In the genomic region with DNA sequence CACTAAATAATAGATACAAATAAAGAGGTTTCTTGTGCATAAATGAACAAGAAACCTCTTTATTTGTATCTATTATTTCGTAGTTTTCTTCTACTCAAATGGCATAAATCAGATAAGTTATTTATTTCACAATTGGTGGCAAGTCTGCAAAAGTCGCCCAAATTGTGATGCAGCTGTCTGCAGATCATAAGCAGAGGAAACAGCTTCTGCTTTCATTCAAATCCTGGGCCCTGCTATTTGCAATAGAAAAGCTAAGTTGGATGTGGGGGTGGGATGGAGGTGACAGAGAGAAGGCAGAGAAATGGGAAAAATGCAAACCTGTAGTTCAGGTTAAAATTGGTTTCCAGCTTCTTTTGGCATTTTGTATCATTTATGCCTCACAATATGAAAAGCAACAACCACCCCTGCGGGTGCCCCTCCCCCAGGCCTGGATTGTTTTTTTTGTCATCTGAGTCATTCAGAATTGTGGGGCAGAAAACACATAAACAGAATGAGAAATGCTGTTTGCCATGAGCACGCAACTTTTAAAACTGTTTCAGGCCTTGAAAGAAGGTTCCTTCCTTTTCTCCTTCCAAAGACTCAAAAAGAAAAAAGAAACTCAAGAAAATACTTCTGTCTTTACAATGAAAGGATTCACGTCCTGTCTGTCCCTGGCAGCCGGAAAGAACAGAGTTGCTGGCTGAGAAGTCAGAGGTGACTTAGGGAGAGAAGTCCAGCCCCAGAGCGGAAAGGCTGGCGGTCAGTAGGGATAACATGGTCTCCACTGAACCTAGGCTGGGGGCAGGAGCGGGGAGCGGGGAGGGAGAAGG, we compare ENCODE assay signal across 1 cellular context.
TF ChIP-seq lines count a peak whose summit lies in the region.

No MANE protein-coding gene starts in this region.

TF ChIP-seq in K562, 482 proteins besides CTCF, POLR2A, EP300 and RAD21 (continued from another document and continues in another):
- TF ChIP-seq, protein P1, sequence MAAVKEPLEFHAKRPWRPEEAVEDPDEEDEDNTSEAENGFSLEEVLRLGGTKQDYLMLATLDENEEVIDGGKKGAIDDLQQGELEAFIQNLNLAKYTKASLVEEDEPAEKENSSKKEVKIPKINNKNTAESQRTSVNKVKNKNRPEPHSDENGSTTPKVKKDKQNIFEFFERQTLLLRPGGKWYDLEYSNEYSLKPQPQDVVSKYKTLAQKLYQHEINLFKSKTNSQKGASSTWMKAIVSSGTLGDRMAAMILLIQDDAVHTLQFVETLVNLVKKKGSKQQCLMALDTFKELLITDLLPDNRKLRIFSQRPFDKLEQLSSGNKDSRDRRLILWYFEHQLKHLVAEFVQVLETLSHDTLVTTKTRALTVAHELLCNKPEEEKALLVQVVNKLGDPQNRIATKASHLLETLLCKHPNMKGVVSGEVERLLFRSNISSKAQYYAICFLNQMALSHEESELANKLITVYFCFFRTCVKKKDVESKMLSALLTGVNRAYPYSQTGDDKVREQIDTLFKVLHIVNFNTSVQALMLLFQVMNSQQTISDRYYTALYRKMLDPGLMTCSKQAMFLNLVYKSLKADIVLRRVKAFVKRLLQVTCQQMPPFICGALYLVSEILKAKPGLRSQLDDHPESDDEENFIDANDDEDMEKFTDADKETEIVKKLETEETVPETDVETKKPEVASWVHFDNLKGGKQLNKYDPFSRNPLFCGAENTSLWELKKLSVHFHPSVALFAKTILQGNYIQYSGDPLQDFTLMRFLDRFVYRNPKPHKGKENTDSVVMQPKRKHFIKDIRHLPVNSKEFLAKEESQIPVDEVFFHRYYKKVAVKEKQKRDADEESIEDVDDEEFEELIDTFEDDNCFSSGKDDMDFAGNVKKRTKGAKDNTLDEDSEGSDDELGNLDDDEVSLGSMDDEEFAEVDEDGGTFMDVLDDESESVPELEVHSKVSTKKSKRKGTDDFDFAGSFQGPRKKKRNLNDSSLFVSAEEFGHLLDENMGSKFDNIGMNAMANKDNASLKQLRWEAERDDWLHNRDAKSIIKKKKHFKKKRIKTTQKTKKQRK (IDR thresholded peaks at IDR 0.05; ENCODE audit: borderline replicate concordance, low read depth, low read length), result no peak
- TF ChIP-seq ETV5 (CRISPR knock-in tag; IDR thresholded peaks at IDR 0.05; ENCODE audit: low read depth), result no peak
- TF ChIP-seq EHMT2 (IDR thresholded peaks at IDR 0.05), result no peak
- TF ChIP-seq NCOA6 (IDR thresholded peaks at IDR 0.05), result 0 out of 2 replicates have a peak, but pooled peaks have one; percentile 16
- TF ChIP-seq CC2D1A (IDR thresholded peaks at IDR 0.05), result 0 out of 2 replicates have a peak, but pooled peaks have one; percentile 10
- no peak for TF ChIP-seq SRSF7 (optimal IDR thresholded peaks at IDR 0.05; ENCODE audit: low read depth, low read length)
- TF ChIP-seq, protein P2, sequence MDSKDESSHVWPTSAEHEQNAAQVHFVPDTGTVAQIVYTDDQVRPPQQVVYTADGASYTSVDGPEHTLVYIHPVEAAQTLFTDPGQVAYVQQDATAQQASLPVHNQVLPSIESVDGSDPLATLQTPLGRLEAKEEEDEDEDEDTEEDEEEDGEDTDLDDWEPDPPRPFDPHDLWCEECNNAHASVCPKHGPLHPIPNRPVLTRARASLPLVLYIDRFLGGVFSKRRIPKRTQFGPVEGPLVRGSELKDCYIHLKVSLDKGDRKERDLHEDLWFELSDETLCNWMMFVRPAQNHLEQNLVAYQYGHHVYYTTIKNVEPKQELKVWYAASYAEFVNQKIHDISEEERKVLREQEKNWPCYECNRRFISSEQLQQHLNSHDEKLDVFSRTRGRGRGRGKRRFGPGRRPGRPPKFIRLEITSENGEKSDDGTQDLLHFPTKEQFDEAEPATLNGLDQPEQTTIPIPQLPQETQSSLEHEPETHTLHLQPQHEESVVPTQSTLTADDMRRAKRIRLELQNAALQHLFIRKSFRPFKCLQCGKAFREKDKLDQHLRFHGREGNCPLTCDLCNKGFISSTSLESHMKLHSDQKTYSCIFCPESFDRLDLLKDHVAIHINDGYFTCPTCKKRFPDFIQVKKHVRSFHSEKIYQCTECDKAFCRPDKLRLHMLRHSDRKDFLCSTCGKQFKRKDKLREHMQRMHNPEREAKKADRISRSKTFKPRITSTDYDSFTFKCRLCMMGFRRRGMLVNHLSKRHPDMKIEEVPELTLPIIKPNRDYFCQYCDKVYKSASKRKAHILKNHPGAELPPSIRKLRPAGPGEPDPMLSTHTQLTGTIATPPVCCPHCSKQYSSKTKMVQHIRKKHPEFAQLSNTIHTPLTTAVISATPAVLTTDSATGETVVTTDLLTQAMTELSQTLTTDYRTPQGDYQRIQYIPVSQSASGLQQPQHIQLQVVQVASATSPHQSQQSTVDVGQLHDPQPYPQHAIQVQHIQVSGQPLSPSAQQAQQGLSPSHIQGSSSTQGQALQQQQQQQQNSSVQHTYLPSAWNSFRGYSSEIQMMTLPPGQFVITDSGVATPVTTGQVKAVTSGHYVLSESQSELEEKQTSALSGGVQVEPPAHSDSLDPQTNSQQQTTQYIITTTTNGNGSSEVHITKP (IDR thresholded peaks at IDR 0.05; ENCODE audit: partially characterized antibody), result no peak
- TF ChIP-seq RBM25 (IDR thresholded peaks at IDR 0.05; ENCODE audit: low read depth, low read length, severe bottlenecking), result no peak
- no peak for TF ChIP-seq PURB (CRISPR knock-in tag; IDR thresholded peaks at IDR 0.05; ENCODE audit: low read depth)
- TF ChIP-seq TEAD4 (IDR thresholded peaks at IDR 0.05; ENCODE audit: low read length), result no peak
- TF ChIP-seq TEAD4 (CRISPR knock-in tag; IDR thresholded peaks at IDR 0.05; ENCODE audit: borderline replicate concordance), result no peak
- no peak for TF ChIP-seq CBX8 (IDR thresholded peaks at IDR 0.05; ENCODE audit: borderline replicate concordance, extremely low read depth, low read depth, low read length, poor library complexity, severe bottlenecking)
- no peak for TF ChIP-seq TCF3 (CRISPR knock-in tag; IDR thresholded peaks at IDR 0.05)
- no peak for TF ChIP-seq SMAD1 (IDR thresholded peaks at IDR 0.05; ENCODE audit: low read depth, low read length, partially characterized antibody)
- TF ChIP-seq, protein P3, sequence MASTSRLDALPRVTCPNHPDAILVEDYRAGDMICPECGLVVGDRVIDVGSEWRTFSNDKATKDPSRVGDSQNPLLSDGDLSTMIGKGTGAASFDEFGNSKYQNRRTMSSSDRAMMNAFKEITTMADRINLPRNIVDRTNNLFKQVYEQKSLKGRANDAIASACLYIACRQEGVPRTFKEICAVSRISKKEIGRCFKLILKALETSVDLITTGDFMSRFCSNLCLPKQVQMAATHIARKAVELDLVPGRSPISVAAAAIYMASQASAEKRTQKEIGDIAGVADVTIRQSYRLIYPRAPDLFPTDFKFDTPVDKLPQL (IDR thresholded peaks at IDR 0.05; ENCODE audit: extremely low read depth, insufficient read length), result no peak
- TF ChIP-seq GATAD2B (IDR thresholded peaks at IDR 0.05; ENCODE audit: borderline replicate concordance), result no peak
- no peak for TF ChIP-seq ZNF263 (CRISPR knock-in tag; IDR thresholded peaks at IDR 0.05; ENCODE audit: borderline replicate concordance)
- no peak for TF ChIP-seq NR2C1 (IDR thresholded peaks at IDR 0.05)
- TF ChIP-seq NR2C1 (tag; IDR thresholded peaks at IDR 0.05), result 0 out of 2 replicates have a peak, but pooled peaks have one; percentile 15
- TF ChIP-seq DMBX1 (CRISPR knock-in tag; IDR thresholded peaks at IDR 0.05; ENCODE audit: borderline replicate concordance), result 0 out of 2 replicates have a peak, but pooled peaks have one; percentile 35
- no peak for TF ChIP-seq KAT2B (IDR thresholded peaks at IDR 0.05; ENCODE audit: low read depth, low read length)
- TF ChIP-seq, protein P4, sequence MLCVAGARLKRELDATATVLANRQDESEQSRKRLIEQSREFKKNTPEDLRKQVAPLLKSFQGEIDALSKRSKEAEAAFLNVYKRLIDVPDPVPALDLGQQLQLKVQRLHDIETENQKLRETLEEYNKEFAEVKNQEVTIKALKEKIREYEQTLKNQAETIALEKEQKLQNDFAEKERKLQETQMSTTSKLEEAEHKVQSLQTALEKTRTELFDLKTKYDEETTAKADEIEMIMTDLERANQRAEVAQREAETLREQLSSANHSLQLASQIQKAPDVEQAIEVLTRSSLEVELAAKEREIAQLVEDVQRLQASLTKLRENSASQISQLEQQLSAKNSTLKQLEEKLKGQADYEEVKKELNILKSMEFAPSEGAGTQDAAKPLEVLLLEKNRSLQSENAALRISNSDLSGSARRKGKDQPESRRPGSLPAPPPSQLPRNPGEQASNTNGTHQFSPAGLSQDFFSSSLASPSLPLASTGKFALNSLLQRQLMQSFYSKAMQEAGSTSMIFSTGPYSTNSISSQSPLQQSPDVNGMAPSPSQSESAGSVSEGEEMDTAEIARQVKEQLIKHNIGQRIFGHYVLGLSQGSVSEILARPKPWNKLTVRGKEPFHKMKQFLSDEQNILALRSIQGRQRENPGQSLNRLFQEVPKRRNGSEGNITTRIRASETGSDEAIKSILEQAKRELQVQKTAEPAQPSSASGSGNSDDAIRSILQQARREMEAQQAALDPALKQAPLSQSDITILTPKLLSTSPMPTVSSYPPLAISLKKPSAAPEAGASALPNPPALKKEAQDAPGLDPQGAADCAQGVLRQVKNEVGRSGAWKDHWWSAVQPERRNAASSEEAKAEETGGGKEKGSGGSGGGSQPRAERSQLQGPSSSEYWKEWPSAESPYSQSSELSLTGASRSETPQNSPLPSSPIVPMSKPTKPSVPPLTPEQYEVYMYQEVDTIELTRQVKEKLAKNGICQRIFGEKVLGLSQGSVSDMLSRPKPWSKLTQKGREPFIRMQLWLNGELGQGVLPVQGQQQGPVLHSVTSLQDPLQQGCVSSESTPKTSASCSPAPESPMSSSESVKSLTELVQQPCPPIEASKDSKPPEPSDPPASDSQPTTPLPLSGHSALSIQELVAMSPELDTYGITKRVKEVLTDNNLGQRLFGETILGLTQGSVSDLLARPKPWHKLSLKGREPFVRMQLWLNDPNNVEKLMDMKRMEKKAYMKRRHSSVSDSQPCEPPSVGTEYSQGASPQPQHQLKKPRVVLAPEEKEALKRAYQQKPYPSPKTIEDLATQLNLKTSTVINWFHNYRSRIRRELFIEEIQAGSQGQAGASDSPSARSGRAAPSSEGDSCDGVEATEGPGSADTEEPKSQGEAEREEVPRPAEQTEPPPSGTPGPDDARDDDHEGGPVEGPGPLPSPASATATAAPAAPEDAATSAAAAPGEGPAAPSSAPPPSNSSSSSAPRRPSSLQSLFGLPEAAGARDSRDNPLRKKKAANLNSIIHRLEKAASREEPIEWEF (CRISPR knock-in tag; IDR thresholded peaks at IDR 0.05), result no peak
- TF ChIP-seq, protein P5, sequence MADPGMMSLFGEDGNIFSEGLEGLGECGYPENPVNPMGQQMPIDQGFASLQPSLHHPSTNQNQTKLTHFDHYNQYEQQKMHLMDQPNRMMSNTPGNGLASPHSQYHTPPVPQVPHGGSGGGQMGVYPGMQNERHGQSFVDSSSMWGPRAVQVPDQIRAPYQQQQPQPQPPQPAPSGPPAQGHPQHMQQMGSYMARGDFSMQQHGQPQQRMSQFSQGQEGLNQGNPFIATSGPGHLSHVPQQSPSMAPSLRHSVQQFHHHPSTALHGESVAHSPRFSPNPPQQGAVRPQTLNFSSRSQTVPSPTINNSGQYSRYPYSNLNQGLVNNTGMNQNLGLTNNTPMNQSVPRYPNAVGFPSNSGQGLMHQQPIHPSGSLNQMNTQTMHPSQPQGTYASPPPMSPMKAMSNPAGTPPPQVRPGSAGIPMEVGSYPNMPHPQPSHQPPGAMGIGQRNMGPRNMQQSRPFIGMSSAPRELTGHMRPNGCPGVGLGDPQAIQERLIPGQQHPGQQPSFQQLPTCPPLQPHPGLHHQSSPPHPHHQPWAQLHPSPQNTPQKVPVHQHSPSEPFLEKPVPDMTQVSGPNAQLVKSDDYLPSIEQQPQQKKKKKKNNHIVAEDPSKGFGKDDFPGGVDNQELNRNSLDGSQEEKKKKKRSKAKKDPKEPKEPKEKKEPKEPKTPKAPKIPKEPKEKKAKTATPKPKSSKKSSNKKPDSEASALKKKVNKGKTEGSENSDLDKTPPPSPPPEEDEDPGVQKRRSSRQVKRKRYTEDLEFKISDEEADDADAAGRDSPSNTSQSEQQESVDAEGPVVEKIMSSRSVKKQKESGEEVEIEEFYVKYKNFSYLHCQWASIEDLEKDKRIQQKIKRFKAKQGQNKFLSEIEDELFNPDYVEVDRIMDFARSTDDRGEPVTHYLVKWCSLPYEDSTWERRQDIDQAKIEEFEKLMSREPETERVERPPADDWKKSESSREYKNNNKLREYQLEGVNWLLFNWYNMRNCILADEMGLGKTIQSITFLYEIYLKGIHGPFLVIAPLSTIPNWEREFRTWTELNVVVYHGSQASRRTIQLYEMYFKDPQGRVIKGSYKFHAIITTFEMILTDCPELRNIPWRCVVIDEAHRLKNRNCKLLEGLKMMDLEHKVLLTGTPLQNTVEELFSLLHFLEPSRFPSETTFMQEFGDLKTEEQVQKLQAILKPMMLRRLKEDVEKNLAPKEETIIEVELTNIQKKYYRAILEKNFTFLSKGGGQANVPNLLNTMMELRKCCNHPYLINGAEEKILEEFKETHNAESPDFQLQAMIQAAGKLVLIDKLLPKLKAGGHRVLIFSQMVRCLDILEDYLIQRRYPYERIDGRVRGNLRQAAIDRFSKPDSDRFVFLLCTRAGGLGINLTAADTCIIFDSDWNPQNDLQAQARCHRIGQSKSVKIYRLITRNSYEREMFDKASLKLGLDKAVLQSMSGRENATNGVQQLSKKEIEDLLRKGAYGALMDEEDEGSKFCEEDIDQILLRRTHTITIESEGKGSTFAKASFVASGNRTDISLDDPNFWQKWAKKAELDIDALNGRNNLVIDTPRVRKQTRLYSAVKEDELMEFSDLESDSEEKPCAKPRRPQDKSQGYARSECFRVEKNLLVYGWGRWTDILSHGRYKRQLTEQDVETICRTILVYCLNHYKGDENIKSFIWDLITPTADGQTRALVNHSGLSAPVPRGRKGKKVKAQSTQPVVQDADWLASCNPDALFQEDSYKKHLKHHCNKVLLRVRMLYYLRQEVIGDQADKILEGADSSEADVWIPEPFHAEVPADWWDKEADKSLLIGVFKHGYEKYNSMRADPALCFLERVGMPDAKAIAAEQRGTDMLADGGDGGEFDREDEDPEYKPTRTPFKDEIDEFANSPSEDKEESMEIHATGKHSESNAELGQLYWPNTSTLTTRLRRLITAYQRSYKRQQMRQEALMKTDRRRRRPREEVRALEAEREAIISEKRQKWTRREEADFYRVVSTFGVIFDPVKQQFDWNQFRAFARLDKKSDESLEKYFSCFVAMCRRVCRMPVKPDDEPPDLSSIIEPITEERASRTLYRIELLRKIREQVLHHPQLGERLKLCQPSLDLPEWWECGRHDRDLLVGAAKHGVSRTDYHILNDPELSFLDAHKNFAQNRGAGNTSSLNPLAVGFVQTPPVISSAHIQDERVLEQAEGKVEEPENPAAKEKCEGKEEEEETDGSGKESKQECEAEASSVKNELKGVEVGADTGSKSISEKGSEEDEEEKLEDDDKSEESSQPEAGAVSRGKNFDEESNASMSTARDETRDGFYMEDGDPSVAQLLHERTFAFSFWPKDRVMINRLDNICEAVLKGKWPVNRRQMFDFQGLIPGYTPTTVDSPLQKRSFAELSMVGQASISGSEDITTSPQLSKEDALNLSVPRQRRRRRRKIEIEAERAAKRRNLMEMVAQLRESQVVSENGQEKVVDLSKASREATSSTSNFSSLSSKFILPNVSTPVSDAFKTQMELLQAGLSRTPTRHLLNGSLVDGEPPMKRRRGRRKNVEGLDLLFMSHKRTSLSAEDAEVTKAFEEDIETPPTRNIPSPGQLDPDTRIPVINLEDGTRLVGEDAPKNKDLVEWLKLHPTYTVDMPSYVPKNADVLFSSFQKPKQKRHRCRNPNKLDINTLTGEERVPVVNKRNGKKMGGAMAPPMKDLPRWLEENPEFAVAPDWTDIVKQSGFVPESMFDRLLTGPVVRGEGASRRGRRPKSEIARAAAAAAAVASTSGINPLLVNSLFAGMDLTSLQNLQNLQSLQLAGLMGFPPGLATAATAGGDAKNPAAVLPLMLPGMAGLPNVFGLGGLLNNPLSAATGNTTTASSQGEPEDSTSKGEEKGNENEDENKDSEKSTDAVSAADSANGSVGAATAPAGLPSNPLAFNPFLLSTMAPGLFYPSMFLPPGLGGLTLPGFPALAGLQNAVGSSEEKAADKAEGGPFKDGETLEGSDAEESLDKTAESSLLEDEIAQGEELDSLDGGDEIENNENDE (IDR thresholded peaks at IDR 0.05; ENCODE audit: low read depth, low read length), result no peak
- TF ChIP-seq LEF1 (IDR thresholded peaks at IDR 0.05), result peak; percentile 78
- TF ChIP-seq XRCC5 (IDR thresholded peaks at IDR 0.05; ENCODE audit: low read depth, low read length), result no peak
- TF ChIP-seq C11orf30 (IDR thresholded peaks at IDR 0.05; ENCODE audit: low read depth), result no peak
- TF ChIP-seq TEAD1 (CRISPR knock-in tag; IDR thresholded peaks at IDR 0.05), result no peak
